Comparison of ENCODE assay signal across 9 cellular contexts in genomic region chr6:334536-334935, GRCh38. TPM values are rescaled to one million over a fixed set of nuclear protein-coding genes. Genes with fewer than 3 reads are reported as not detected.
"Had no signal": no experiment of that assay in that cellular context is flagged by ENCODE, and none has a peak within 500 bp of the region (broad histone marks: within the 10 kb centered on the region; RNA-seq: fewer than 3 reads in every experiment).

No MANE protein-coding gene starts in this region.

- H3K27me3 Mint-ChIP-seq: IgD-negative memory B cell had no signal

- H3K4me3 ChIP-seq: K562 had no signal

- H3K9me3 Mint-ChIP-seq: IgD-negative memory B cell had no signal

- H3K27ac Mint-ChIP-seq: IgD-negative memory B cell had no signal

- H3K9ac ChIP-seq: KMS-11 had no signal

- ATAC-seq: HepG2, K562 had no signal

- H3K27ac ChIP-seq: HL-60, KMS-11 had no signal

- H3K36me3 Mint-ChIP-seq: IgD-negative memory B cell had no signal

- DNase-seq: IMR-90, KBM-7, KG1 had no signal

- H3K4me2 ChIP-seq: KMS-11 had no signal

RNA-seq across cellular contexts. Expression of gene IRF4, which starts 57.0 kb away (rescaled TPM):
- total RNA-seq: HT-29, IMR-90 had no signal
- polyA plus RNA-seq: IMR-90 had no signal
